9 cellular contexts compared by ENCODE assay signal in genomic region chr1:44407430-44408180, GRCh38. TPM values are rescaled to one million over a fixed set of nuclear protein-coding genes. Genes with fewer than 3 reads are reported as not detected.
DNase-seq lines count a peak whose midpoint lies in the region; ATAC-seq and TF ChIP-seq lines count a peak whose summit lies in the region.
"Had no signal": no experiment of that assay in that cellular context is flagged by ENCODE, and none has a peak within 500 bp of the region (broad histone marks: within the 10 kb centered on the region; RNA-seq: fewer than 3 reads in every experiment).

No MANE protein-coding gene starts in this region.

- CTCF ChIA-PET in activated CD8-positive, alpha-beta memory T cell treated with anti-CD3 and anti-CD28 coated beads, Interleukin-2, amount 10 ng/mL, durations not matched to agents 7 days and 5 days (lab: Charles Lee): no interaction called here

- peak overlapping the region; percentile 11 for H3K27ac Mint-ChIP-seq in activated CD8-positive, alpha-beta memory T cell treated with anti-CD3 and anti-CD28 coated beads, Interleukin-2, amount 10 ng/mL, durations not matched to agents 7 days and 5 days

- H3K9me3 ChIP-seq in left ventricle myocardium inferior (replicated peaks) (no peaks in the 10 kb centered on the region), skeletal muscle satellite cell (replicated peaks; ENCODE audit: low read length) (no peaks in the 10 kb centered on the region)

- no peak for TF ChIP-seq CTCF in left ventricle myocardium inferior (IDR thresholded peaks at IDR 0.05; ENCODE audit: borderline replicate concordance)

- H3K4me1 ChIP-seq in left ventricle myocardium inferior (peaks cover 47% of the 10 kb centered on the region), skeletal muscle satellite cell (ENCODE audit: control insufficient read depth, insufficient read depth, low read length) (peaks cover 20% of the 10 kb centered on the region)

- H3K27me3 Mint-ChIP-seq in activated CD8-positive, alpha-beta memory T cell treated with anti-CD3 and anti-CD28 coated beads, Interleukin-2, amount 10 ng/mL, durations not matched to agents 7 days and 5 days: peaks cover 41% of the 10 kb centered on the region

- H3K4me2 ChIP-seq in skeletal muscle satellite cell (ENCODE audit: low read length): peak overlapping the region; percentile 48

- DNase-seq in HuH-7 (ENCODE audit: low spot score) (peak; percentile 68), left ventricle myocardium inferior (no peak), epidermal melanocyte (ENCODE audit: insufficient read length, low spot score) (no peak), NCI-H2081 treated with DMSO at 0.1 percent for 48 hours (lab: John Stamatoyannopoulos, UW) (no peak)
- DNase-seq in activated CD8-positive, alpha-beta memory T cell treated with anti-CD3 and anti-CD28 coated beads, Interleukin-2, amount 10 ng/mL, durations not matched to agents 7 days and 5 days: no peak
- DNase-seq: central memory CD4-positive, alpha-beta T cell had no signal

- H3K36me3 Mint-ChIP-seq in activated CD8-positive, alpha-beta memory T cell treated with anti-CD3 and anti-CD28 coated beads, Interleukin-2, amount 10 ng/mL, durations not matched to agents 7 days and 5 days: no peaks in the 10 kb centered on the region

- H3K9ac ChIP-seq in skeletal muscle satellite cell (ENCODE audit: low read depth, low read length): no peak overlapping the region

- H3K36me3 ChIP-seq in left ventricle myocardium inferior (no peaks in the 10 kb centered on the region), skeletal muscle satellite cell (ENCODE audit: insufficient read depth, low read length) (no peaks in the 10 kb centered on the region)

- no peak for ATAC-seq in activated CD8-positive, alpha-beta memory T cell treated with anti-CD3 and anti-CD28 coated beads, Interleukin-2, amount 10 ng/mL, durations not matched to agents 7 days and 5 days
- no peak for ATAC-seq in GM19455 (IDR thresholded peaks at IDR 0.05; ENCODE audit: unreplicated experiment)
- ATAC-seq in GM18867 (IDR thresholded peaks at IDR 0.05; ENCODE audit: unreplicated experiment): no peak

- no peak overlapping the region for H3K27ac ChIP-seq in left ventricle myocardium inferior (replicated peaks)

- H3K4me3 ChIP-seq in left ventricle myocardium inferior (peak overlapping the region; percentile 68), skeletal muscle satellite cell (ENCODE audit: low read length) (no peak overlapping the region)

- H3K9me3 Mint-ChIP-seq in activated CD8-positive, alpha-beta memory T cell treated with anti-CD3 and anti-CD28 coated beads, Interleukin-2, amount 10 ng/mL, durations not matched to agents 7 days and 5 days (ENCODE audit: low read depth): no peaks in the 10 kb centered on the region

- no peak overlapping the region for H3K4me3 Mint-ChIP-seq in activated CD8-positive, alpha-beta memory T cell treated with anti-CD3 and anti-CD28 coated beads, Interleukin-2, amount 10 ng/mL, durations not matched to agents 7 days and 5 days

- H3K27me3 ChIP-seq in left ventricle myocardium inferior (ENCODE audit: low read depth) (peaks cover 98% of the 10 kb centered on the region), skeletal muscle satellite cell (ENCODE audit: control insufficient read depth, insufficient read depth, low read length) (peaks cover 84% of the 10 kb centered on the region)

- intact Hi-C loops in left ventricle myocardium inferior (cut with micrococcal nuclease): no loop called here

- peaks cover 32% of the 10 kb centered on the region for H3K4me1 Mint-ChIP-seq in activated CD8-positive, alpha-beta memory T cell treated with anti-CD3 and anti-CD28 coated beads, Interleukin-2, amount 10 ng/mL, durations not matched to agents 7 days and 5 days

RNA-seq across cellular contexts. Expression of gene RNF220, which starts 2.5 kb away (rescaled TPM):
- 10 to 100 TPM; 81.8 to 94.1 TPM for total RNA-seq in activated CD8-positive, alpha-beta memory T cell treated with anti-CD3 and anti-CD28 coated beads, Interleukin-2, amount 10 ng/mL, durations not matched to agents 7 days and 5 days
- total RNA-seq in left ventricle myocardium inferior: 62.6 TPM
- total RNA-seq in skeletal muscle satellite cell (2012; rRNA removed): 44.3 and 54.5 TPM in 2 replicates

RNA-seq across cellular contexts. Expression of gene ERI3, which starts 52.5 kb away (rescaled TPM):
- total RNA-seq in activated CD8-positive, alpha-beta memory T cell treated with anti-CD3 and anti-CD28 coated beads, Interleukin-2, amount 10 ng/mL, durations not matched to agents 7 days and 5 days: 10 to 100 TPM; 27.2 to 30.4 TPM
- total RNA-seq in left ventricle myocardium inferior: 50.4 TPM
- 52.5 and 62.5 TPM in 2 replicates for total RNA-seq in skeletal muscle satellite cell (2012; rRNA removed)
